ENCODE assay signal across 8 cellular contexts in the genomic region with DNA sequence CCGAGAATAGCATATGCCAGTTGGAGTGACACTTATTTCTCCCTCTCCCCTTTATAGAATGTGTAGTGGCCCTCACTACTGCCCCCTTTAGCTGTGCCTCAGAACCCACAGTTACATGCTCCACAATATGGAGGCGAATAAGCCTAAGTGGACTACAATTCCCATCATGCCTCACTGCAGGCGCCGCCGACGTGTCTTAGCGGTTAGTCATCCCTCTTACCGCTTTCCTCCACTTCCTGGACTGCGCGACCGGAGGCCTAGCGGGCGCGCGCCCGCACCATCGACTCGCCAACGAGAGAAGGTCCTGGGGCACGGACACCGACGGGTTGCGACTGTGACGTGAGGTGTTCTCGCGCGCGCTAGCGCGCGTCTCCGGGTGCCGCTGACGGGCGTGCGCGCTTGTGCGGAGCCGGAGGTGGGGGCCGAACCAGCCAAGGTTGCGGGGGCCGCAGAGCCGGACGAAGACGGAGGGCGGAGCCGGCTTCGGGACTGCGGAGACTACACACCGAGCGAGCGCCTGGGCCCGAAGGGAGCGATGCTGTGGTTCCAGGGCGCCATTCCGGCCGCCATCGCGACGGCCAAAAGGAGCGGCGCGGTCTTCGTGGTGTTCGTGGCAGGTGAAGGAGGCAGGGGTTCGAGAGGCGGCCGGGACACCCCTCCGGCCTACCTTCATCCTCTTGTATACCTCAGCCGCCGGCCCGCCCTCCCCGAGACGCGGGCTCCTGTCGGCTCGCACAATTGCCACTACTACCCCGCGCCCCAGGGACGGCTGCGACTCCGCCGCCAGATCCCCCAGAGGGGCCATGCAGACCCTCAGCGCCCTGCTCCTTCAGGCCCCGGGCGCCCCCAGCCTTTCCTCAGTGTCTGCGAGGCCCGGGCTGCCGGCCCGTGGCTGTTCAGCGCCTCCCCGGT. TPM values are rescaled to one million over a fixed set of nuclear protein-coding genes. Genes with fewer than 3 reads are reported as not detected.
DNase-seq lines count a peak whose midpoint lies in the region; ATAC-seq and TF ChIP-seq lines count a peak whose summit lies in the region.

A gene with protein sequence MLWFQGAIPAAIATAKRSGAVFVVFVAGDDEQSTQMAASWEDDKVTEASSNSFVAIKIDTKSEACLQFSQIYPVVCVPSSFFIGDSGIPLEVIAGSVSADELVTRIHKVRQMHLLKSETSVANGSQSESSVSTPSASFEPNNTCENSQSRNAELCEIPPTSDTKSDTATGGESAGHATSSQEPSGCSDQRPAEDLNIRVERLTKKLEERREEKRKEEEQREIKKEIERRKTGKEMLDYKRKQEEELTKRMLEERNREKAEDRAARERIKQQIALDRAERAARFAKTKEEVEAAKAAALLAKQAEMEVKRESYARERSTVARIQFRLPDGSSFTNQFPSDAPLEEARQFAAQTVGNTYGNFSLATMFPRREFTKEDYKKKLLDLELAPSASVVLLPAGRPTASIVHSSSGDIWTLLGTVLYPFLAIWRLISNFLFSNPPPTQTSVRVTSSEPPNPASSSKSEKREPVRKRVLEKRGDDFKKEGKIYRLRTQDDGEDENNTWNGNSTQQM (plus strand): TSS at position 461 of the 912 bp plus-strand sequence. CDS start 75 bp downstream, at position 536.

- no peaks in the 10 kb centered on the region for H3K36me3 ChIP-seq in esophagus (ENCODE audit: control insufficient read depth in 2 of 2, insufficient read depth in 2 of 2, low read length in 1 of 2)
- no peaks in the 10 kb centered on the region for H3K36me3 ChIP-seq in muscle layer of colon (ENCODE audit: insufficient read depth, low read length)

- H3K9ac ChIP-seq in muscle layer of colon (ENCODE audit: low read length), result peak within 1 kb of the TSS; percentile 75

- WGBS in esophagus, 2 donors, result 1% methylated on average over 91 to 92 of the region's 92 CpGs

- H3K27ac ChIP-seq in esophagus (ENCODE audit: low read depth in 2 of 2, low read length in 1 of 2) (peak within 1 kb of the TSS; percentile 97 to 99), muscle layer of colon (ENCODE audit: low read depth, low read length) (peak within 1 kb of the TSS; percentile 99)

- H3K27me3 Mint-ChIP-seq in activated T-cell treated with anti-CD3 and anti-CD28 coated beads, Interleukin-2, amount 50 U/mL, for 4 hours (ENCODE audit: low read depth), result no peaks in the 10 kb centered on the region

- DNase-seq in DMS53 (lab: John Stamatoyannopoulos, UW) (peak; percentile 95), KBM-7 (peak; percentile 98)
- DNase-seq in activated T-cell treated with anti-CD3 and anti-CD28 coated beads, Interleukin-2, amount 50 U/mL, for 4 hours, result peak; percentile 91
- DNase-seq in stimulated activated CD8-positive, alpha-beta memory T cell treated with anti-CD3 and anti-CD28 coated beads, Interleukin-7, amount 100 ng/mL, for 4 hours (ENCODE audit: low read depth in 2 of 2), result peak; percentile 93 to 97

- in situ Hi-C loops in KBM-7 (cut with MboI; ENCODE audit: low pct_unique_long_range_greater_than_20kb, low sequenced_read_pairs), result no loop called here

- H3K4me3 ChIP-seq in esophagus (ENCODE audit: low read depth in 1 of 2, low read length in 2 of 2) (peak within 1 kb of the TSS; percentile 91 to 99), muscle layer of colon (ENCODE audit: low read depth in 1 of 2, low read length in 2 of 2) (peak within 1 kb of the TSS; percentile 60 to 90)

- peaks cover 20% of the 10 kb centered on the region for H3K36me3 Mint-ChIP-seq in activated T-cell treated with anti-CD3 and anti-CD28 coated beads, Interleukin-2, amount 50 U/mL, for 4 hours (ENCODE audit: insufficient read depth)

- H3K4me3 Mint-ChIP-seq in activated T-cell treated with anti-CD3 and anti-CD28 coated beads, Interleukin-2, amount 50 U/mL, for 4 hours, result peak within 1 kb of the TSS; percentile 99

- no peaks in the 10 kb centered on the region for H3K27me3 ChIP-seq in esophagus (ENCODE audit: control insufficient read depth in 1 of 2, insufficient read depth in 2 of 2, low read length in 2 of 2)
- no peaks in the 10 kb centered on the region for H3K27me3 ChIP-seq in muscle layer of colon (ENCODE audit: control insufficient read depth in 1 of 2, insufficient read depth in 2 of 2, low read length in 2 of 2)

- peak; percentile 89 for ATAC-seq in GM21619 (IDR thresholded peaks at IDR 0.05; ENCODE audit: unreplicated experiment)
- peak; percentile 92 to 93 for ATAC-seq in activated T-cell treated with anti-CD3 and anti-CD28 coated beads, Interleukin-2, amount 50 U/mL, for 4 hours

- H3K4me1 ChIP-seq in esophagus (ENCODE audit: control insufficient read depth in 2 of 2, insufficient read depth in 2 of 2, low read length in 1 of 2) (peaks cover 0 to 4% of the 10 kb centered on the region in 2 donors), muscle layer of colon (ENCODE audit: insufficient read depth, low read length) (peaks cover 29% of the 10 kb centered on the region)

- H3K4me1 Mint-ChIP-seq in activated T-cell treated with anti-CD3 and anti-CD28 coated beads, Interleukin-2, amount 50 U/mL, for 4 hours (ENCODE audit: low read depth), result peaks cover 37% of the 10 kb centered on the region

- peaks cover 4% of the 10 kb centered on the region for H3K9me3 Mint-ChIP-seq in activated T-cell treated with anti-CD3 and anti-CD28 coated beads, Interleukin-2, amount 50 U/mL, for 4 hours

- H3K9me3 ChIP-seq in esophagus (ENCODE audit: control insufficient read depth in 2 of 2, insufficient read depth in 1 of 2, low read depth in 1 of 2, low read length in 1 of 2) (no peaks in the 10 kb centered on the region), muscle layer of colon (ENCODE audit: low read length) (no peaks in the 10 kb centered on the region)

TF ChIP-seq in PFSK-1, 5 proteins besides CTCF, POLR2A, EP300 and RAD21:
- TF ChIP-seq SIN3A (IDR thresholded peaks at IDR 0.05; ENCODE audit: borderline replicate concordance, insufficient read depth, low read length) (0 out of 2 replicates have a peak, but pooled peaks have one; percentile 10), POLR2AphosphoS5 (IDR thresholded peaks at IDR 0.05; ENCODE audit: low read depth, low read length) (peak; percentile 91), TAF1 (IDR thresholded peaks at IDR 0.05; ENCODE audit: borderline replicate concordance, insufficient read depth, low read length) (peak; percentile 77; the same call in 1 of the 2 replicates), FOXP2 (optimal IDR thresholded peaks at IDR 0.05; ENCODE audit: borderline replicate concordance, extremely low read depth, extremely low read length, insufficient read depth) (peak; percentile 93)
- TF ChIP-seq, protein P1, sequence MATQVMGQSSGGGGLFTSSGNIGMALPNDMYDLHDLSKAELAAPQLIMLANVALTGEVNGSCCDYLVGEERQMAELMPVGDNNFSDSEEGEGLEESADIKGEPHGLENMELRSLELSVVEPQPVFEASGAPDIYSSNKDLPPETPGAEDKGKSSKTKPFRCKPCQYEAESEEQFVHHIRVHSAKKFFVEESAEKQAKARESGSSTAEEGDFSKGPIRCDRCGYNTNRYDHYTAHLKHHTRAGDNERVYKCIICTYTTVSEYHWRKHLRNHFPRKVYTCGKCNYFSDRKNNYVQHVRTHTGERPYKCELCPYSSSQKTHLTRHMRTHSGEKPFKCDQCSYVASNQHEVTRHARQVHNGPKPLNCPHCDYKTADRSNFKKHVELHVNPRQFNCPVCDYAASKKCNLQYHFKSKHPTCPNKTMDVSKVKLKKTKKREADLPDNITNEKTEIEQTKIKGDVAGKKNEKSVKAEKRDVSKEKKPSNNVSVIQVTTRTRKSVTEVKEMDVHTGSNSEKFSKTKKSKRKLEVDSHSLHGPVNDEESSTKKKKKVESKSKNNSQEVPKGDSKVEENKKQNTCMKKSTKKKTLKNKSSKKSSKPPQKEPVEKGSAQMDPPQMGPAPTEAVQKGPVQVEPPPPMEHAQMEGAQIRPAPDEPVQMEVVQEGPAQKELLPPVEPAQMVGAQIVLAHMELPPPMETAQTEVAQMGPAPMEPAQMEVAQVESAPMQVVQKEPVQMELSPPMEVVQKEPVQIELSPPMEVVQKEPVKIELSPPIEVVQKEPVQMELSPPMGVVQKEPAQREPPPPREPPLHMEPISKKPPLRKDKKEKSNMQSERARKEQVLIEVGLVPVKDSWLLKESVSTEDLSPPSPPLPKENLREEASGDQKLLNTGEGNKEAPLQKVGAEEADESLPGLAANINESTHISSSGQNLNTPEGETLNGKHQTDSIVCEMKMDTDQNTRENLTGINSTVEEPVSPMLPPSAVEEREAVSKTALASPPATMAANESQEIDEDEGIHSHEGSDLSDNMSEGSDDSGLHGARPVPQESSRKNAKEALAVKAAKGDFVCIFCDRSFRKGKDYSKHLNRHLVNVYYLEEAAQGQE (IDR thresholded peaks at IDR 0.05; ENCODE audit: insufficient read depth in 1 of 2, low read depth in 2 of 2, low read length in 2 of 2), result 0 out of 4 replicates have a peak, but pooled peaks of 1 of the 2 experiments have one; percentile 5
TF ChIP-seq in PFSK-1: peak in this region for 5.

RNA-seq across cellular contexts. Expression of the gene that starts here (rescaled TPM):
- polyA plus RNA-seq in PFSK-1 (2012; ENCODE audit: insufficient read length, low read depth), result 80.3 TPM
- total RNA-seq in activated T-cell treated with anti-CD3 and anti-CD28 coated beads, Interleukin-2, amount 50 U/mL, for 4 hours, result 10 to 100 TPM; 78.2 to 91.1 (median 80.5) TPM
- polyA plus RNA-seq in esophagus, result 10 to 100 TPM; 33.3 to 40.3 TPM

Comparison
In these comparisons a context has a peak if more than half of its experiments do, and no peak if none do; other contexts are left out.
1. Peak in every context shown above with its lines: DNase-seq, ATAC-seq, H3K4me3 ChIP-seq and H3K27ac ChIP-seq.